Comparison of ENCODE assay signal across 8 cellular contexts in genomic region chr12:62006076-62006732, GRCh38.
DNase-seq lines count a peak whose midpoint lies in the region; ATAC-seq and TF ChIP-seq lines count a peak whose summit lies in the region.

No MANE protein-coding gene starts in this region.

- H3K36me3 Mint-ChIP-seq in CD4-positive, alpha-beta memory T cell, result peaks cover 0 to 3% of the 10 kb centered on the region in 2 donors

- intact Hi-C loops in CD4-positive, alpha-beta memory T cell (cut with micrococcal nuclease), result loop anchor here (1.0 to 10.0 kb wide), 2 partner anchors 187 to 351 kb away; no protein-coding TSS in a partner anchor

- TF ChIP-seq CTCF in GM13977 (IDR thresholded peaks at IDR 0.05; ENCODE audit: extremely low read depth, insufficient read depth, missing control alignments) (peak; percentile 72), Peyer's patch (IDR thresholded peaks at IDR 0.05) (peak in 4 of 6 experiments; percentile 37 to 51 (median 43))

- peak; percentile 72 for ATAC-seq in HG03196 (IDR thresholded peaks at IDR 0.05; ENCODE audit: unreplicated experiment)
- no peak for ATAC-seq in GM18505 (IDR thresholded peaks at IDR 0.05; ENCODE audit: unreplicated experiment)

- CTCF ChIA-PET in CD4-positive, alpha-beta memory T cell (lab: Charles Lee; ENCODE audit: partially characterized antibody), result interaction anchor here (0.8 to 1.4 kb wide), 2 partner anchors 65 to 187 kb away, joined by 4 read pairs; no protein-coding TSS in a partner anchor

- peaks cover 0 to 2% of the 10 kb centered on the region in 2 donors for H3K27me3 Mint-ChIP-seq in CD4-positive, alpha-beta memory T cell

- H3K9me3 Mint-ChIP-seq in CD4-positive, alpha-beta memory T cell, result no peaks in the 10 kb centered on the region

- H3K27ac ChIP-seq in CD4-positive, alpha-beta memory T cell (ENCODE audit: low read depth, low read length), result no peak overlapping the region
- no peak overlapping the region for H3K27ac ChIP-seq in Peyer's patch

- no peak overlapping the region for H3K4me3 ChIP-seq in CD4-positive, alpha-beta memory T cell (ENCODE audit: low read length in 2 of 2)
- no peak overlapping the region for H3K4me3 ChIP-seq in Peyer's patch

- in situ Hi-C loops in GM13977 (cut with MboI; ENCODE audit: low pct_unique_long_range_greater_than_20kb, low sequenced_read_pairs, unreplicated experiment), result no loop called here

- H3K9me3 ChIP-seq in CD4-positive, alpha-beta memory T cell (ENCODE audit: control insufficient read depth in 1 of 2, low read length in 2 of 2), result no peaks in the 10 kb centered on the region
- no peaks in the 10 kb centered on the region for H3K9me3 ChIP-seq in Peyer's patch

- no peaks in the 10 kb centered on the region for H3K27me3 ChIP-seq in CD4-positive, alpha-beta memory T cell (ENCODE audit: insufficient read depth, low read length)
- H3K27me3 ChIP-seq in Peyer's patch, result no peaks in the 10 kb centered on the region

- no peak overlapping the region for H3K27ac Mint-ChIP-seq in CD4-positive, alpha-beta memory T cell

- POLR2A ChIA-PET in CD4-positive, alpha-beta memory T cell (lab: Charles Lee; ENCODE audit: partially characterized antibody), result no interaction called here

- no peaks in the 10 kb centered on the region for H3K36me3 ChIP-seq in CD4-positive, alpha-beta memory T cell (ENCODE audit: insufficient read depth, low read length)
- no peaks in the 10 kb centered on the region for H3K36me3 ChIP-seq in Peyer's patch

- no peaks in the 10 kb centered on the region for H3K4me1 ChIP-seq in CD4-positive, alpha-beta memory T cell (ENCODE audit: insufficient read depth, low read length)
- H3K4me1 ChIP-seq in Peyer's patch, result no peaks in the 10 kb centered on the region

- H3K4me3 Mint-ChIP-seq in CD4-positive, alpha-beta memory T cell, result no peak overlapping the region

- no peaks in the 10 kb centered on the region for H3K4me1 Mint-ChIP-seq in CD4-positive, alpha-beta memory T cell

- TF ChIP-seq POLR2A in Peyer's patch (IDR thresholded peaks at IDR 0.05) (no peak), GM18505 (IDR thresholded peaks at IDR 0.05; ENCODE audit: borderline replicate concordance, extremely low read depth, insufficient read depth, insufficient read length) (no peak)

- DNase-seq in CD4-positive, alpha-beta memory T cell, result peak in 3 of 5 donors; percentile 3 to 18 (median 6)
- DNase-seq in GM13977 (ENCODE audit: low spot score) (peak; percentile 51), Peyer's patch (peak in 1 of 3 donors; percentile 48), epidermal melanocyte (ENCODE audit: insufficient read length, low spot score) (peak; percentile 68), non-pigmented ciliary epithelial cell (ENCODE audit: low read depth) (peak; percentile 11), GDM1 (lab: John Stamatoyannopoulos, UW) (no peak)
